1 cellular context compared by ENCODE assay signal in the genomic region with DNA sequence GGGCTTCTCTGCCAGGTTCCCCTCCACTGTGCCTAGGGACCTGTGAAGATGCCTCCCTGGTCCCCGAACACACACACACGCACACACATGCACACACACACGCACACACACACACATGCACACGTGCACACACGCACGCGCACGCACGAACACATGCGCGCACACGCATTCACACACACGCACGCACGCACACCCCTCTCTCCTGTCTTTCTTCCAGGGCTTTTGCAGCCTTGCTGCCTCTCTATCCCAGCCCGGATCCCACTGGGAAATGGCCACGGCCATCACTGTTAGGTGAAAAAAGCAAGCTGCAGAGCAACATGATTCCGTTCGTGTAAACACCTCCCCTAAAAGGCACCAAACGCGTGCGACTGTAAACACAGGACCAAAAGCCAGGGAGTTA.
TF ChIP-seq lines count a peak whose summit lies in the region.

No MANE protein-coding gene starts in this region.

TF ChIP-seq in IMR-90, 13 proteins besides CTCF, POLR2A, EP300 and RAD21:
- TF ChIP-seq RFX5 (IDR thresholded peaks at IDR 0.05; ENCODE audit: low read depth, low read length) (no peak), BHLHE40 (IDR thresholded peaks at IDR 0.05; ENCODE audit: low read depth, low read length) (peak; percentile 41; the same call in 1 of the 2 replicates)
